In genomic region chr9:125522328-125522725, GRCh38 we compare ENCODE assay signal across 9 cellular contexts.
DNase-seq lines count a peak whose midpoint lies in the region; ATAC-seq, FAIRE-seq and TF ChIP-seq lines count a peak whose summit lies in the region.
"Had no signal": no experiment of that assay in that cellular context is flagged by ENCODE, and none has a peak within 500 bp of the region (broad histone marks: within the 10 kb centered on the region; RNA-seq: fewer than 3 reads in every experiment).

No MANE protein-coding gene starts in this region.

- TF ChIP-seq CTCF in A549 (IDR thresholded peaks at IDR 0.05): no peak
- no peak for TF ChIP-seq CTCF in foreskin fibroblast (IDR thresholded peaks at IDR 0.05; ENCODE audit: low read depth, low read length)

- H3K27ac Mint-ChIP-seq in activated CD4-positive, alpha-beta memory T cell treated with anti-CD3 and anti-CD28 coated beads for 36 hours: peak overlapping the region; percentile 81

- peak overlapping the region; percentile 67 for H3K4me2 ChIP-seq in A549

- H3K27me3 Mint-ChIP-seq in activated CD4-positive, alpha-beta memory T cell treated with anti-CD3 and anti-CD28 coated beads for 36 hours: no peaks in the 10 kb centered on the region

- ATAC-seq in A549 (no peak), HG03460 (IDR thresholded peaks at IDR 0.05; ENCODE audit: unreplicated experiment) (no peak), HG03354 (IDR thresholded peaks at IDR 0.05; ENCODE audit: poor library complexity, severe bottlenecking, unreplicated experiment) (no peak)

- peaks cover 20% of the 10 kb centered on the region for H3K4me1 ChIP-seq in A549

- H3K4me3 Mint-ChIP-seq in activated CD4-positive, alpha-beta memory T cell treated with anti-CD3 and anti-CD28 coated beads for 36 hours: peak overlapping the region; percentile 5

- FAIRE-seq in A549 (lab: Jason Lieb, UNC): no peak

- TF ChIP-seq POLR2A in A549 (IDR thresholded peaks at IDR 0.05; ENCODE audit: low read length): no peak

- intact Hi-C loops in activated CD4-positive, alpha-beta memory T cell treated with anti-CD3 and anti-CD28 coated beads for 36 hours (cut with micrococcal nuclease): loop anchor here (5.0 to 10.0 kb wide), 3 partner anchors 90 to 992 kb away; no protein-coding TSS in a partner anchor

- no peaks in the 10 kb centered on the region for H3K9me3 ChIP-seq in A549

- 95% methylated on average over 5 of the region's 5 CpGs for WGBS in A549 (ENCODE audit: missing lambda C conversion rate)

- CTCF ChIA-PET in A549 (lab: Yijun Ruan, JAX): interaction anchor here (0.6 to 1.4 kb wide), 4 partner anchors 9 to 96 kb away, joined by 3 to 6 read pairs (median 4); no protein-coding TSS in a partner anchor
- CTCF ChIA-PET in activated CD4-positive, alpha-beta memory T cell treated with anti-CD3 and anti-CD28 coated beads for 36 hours (lab: Charles Lee): interaction anchor here (1.1 to 1.5 kb wide), 4 partner anchors 9 to 969 kb away, joined by 3 to 4 read pairs (median 3); no protein-coding TSS in a partner anchor

- H3K4me3 ChIP-seq in A549: no peak overlapping the region
- H3K4me3 ChIP-seq in foreskin fibroblast (ENCODE audit: low read depth in 1 of 2, low read length in 2 of 2): no peak overlapping the region

- peak overlapping the region; percentile 58 to 85 for H3K27ac ChIP-seq in A549

- H3K9me3 Mint-ChIP-seq in activated CD4-positive, alpha-beta memory T cell treated with anti-CD3 and anti-CD28 coated beads for 36 hours: no peaks in the 10 kb centered on the region

- POLR2A ChIA-PET in A549 (lab: Yijun Ruan, JAX): interaction anchor here (1.2 kb wide), 1 partner anchor 9 kb away, joined by 3 read pairs; no protein-coding TSS in a partner anchor
- POLR2A ChIA-PET in activated CD4-positive, alpha-beta memory T cell treated with anti-CD3 and anti-CD28 coated beads for 36 hours (lab: Charles Lee): interaction anchor here (1.0 to 1.5 kb wide), 6 partner anchors 9 to 281 kb away, joined by 3 to 8 read pairs (median 4); partner anchors contain the start of genes HSPA5 and MAPKAP1

- no peak for TF ChIP-seq EP300 in A549 (IDR thresholded peaks at IDR 0.05)

- peaks cover 2% of the 10 kb centered on the region for H3K36me3 Mint-ChIP-seq in activated CD4-positive, alpha-beta memory T cell treated with anti-CD3 and anti-CD28 coated beads for 36 hours

- no peak for TF ChIP-seq RAD21 in A549 (conservative IDR thresholded peaks at IDR 0.05 in 1 of 2, IDR thresholded peaks at IDR 0.05 in 1 of 2)

- H3K4me1 Mint-ChIP-seq in activated CD4-positive, alpha-beta memory T cell treated with anti-CD3 and anti-CD28 coated beads for 36 hours (ENCODE audit: low read depth): peaks cover 52% of the 10 kb centered on the region

- DNase-seq in A549 (ENCODE audit: low read depth in 1 of 2, low spot score in 1 of 2) (no peak), GM03348 (ENCODE audit: low spot score) (peak; percentile 77), foreskin fibroblast (peak; percentile 64 to 72), cerebellar cortex (ENCODE audit: low spot score) (no peak)
- no peak for DNase-seq in activated CD4-positive, alpha-beta memory T cell treated with anti-CD3 and anti-CD28 coated beads for 36 hours
- DNase-seq in stimulated activated CD4-positive, alpha-beta T cell treated with anti-CD3 and anti-CD28 coated beads, Interleukin-2, amount 100 ng/mL, for 48 hours: no peak
- DNase-seq: activated effector memory CD4-positive, alpha-beta T cell treated with Interleukin-2 at 50 U/mL for 16 hours had no signal

TF ChIP-seq in A549, 52 proteins besides CTCF, POLR2A, EP300 and RAD21:
- no peak for TF ChIP-seq TP53 (CRISPR knock-in tag; IDR thresholded peaks at IDR 0.05)
- TF ChIP-seq, protein P1, sequence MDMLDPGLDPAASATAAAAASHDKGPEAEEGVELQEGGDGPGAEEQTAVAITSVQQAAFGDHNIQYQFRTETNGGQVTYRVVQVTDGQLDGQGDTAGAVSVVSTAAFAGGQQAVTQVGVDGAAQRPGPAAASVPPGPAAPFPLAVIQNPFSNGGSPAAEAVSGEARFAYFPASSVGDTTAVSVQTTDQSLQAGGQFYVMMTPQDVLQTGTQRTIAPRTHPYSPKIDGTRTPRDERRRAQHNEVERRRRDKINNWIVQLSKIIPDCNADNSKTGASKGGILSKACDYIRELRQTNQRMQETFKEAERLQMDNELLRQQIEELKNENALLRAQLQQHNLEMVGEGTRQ (IDR thresholded peaks at IDR 0.05): no peak
- TF ChIP-seq FOSL2 (IDR thresholded peaks at IDR 0.05): no peak
- TF ChIP-seq FOSL2 (CRISPR knock-in tag; IDR thresholded peaks at IDR 0.05): no peak
- TF ChIP-seq TFCP2L1 (CRISPR knock-in tag; IDR thresholded peaks at IDR 0.05): no peak
- TF ChIP-seq, protein P2, sequence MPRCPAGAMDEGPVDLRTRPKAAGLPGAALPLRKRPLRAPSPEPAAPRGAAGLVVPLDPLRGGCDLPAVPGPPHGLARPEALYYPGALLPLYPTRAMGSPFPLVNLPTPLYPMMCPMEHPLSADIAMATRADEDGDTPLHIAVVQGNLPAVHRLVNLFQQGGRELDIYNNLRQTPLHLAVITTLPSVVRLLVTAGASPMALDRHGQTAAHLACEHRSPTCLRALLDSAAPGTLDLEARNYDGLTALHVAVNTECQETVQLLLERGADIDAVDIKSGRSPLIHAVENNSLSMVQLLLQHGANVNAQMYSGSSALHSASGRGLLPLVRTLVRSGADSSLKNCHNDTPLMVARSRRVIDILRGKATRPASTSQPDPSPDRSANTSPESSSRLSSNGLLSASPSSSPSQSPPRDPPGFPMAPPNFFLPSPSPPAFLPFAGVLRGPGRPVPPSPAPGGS (IDR thresholded peaks at IDR 0.05): no peak
- no peak for TF ChIP-seq HOXA7 (CRISPR knock-in tag; IDR thresholded peaks at IDR 0.05)
- no peak for TF ChIP-seq HOXB13 (CRISPR knock-in tag; IDR thresholded peaks at IDR 0.05; ENCODE audit: low read depth)
- no peak for TF ChIP-seq ELK1 (IDR thresholded peaks at IDR 0.05; ENCODE audit: low read depth, low read length)
- no peak for TF ChIP-seq FOXS1 (CRISPR knock-in tag; IDR thresholded peaks at IDR 0.05)
- TF ChIP-seq MAZ (IDR thresholded peaks at IDR 0.05; ENCODE audit: borderline replicate concordance, low read depth, low read length): no peak

Comparison
In these comparisons a context has a peak if more than half of its experiments do, and no peak if none do; other contexts are left out.
1. DNase-seq: peak in GM03348 (single experiment) and foreskin fibroblast (2 of 2); none in A549 (0 of 2), activated CD4-positive, alpha-beta memory T cell treated with anti-CD3 and anti-CD28 coated beads for 36 hours (single experiment), stimulated activated CD4-positive, alpha-beta T cell treated with anti-CD3 and anti-CD28 coated beads, Interleukin-2, amount 100 ng/mL, for 48 hours (0 of 2) and cerebellar cortex (single experiment).